In the genomic region with DNA sequence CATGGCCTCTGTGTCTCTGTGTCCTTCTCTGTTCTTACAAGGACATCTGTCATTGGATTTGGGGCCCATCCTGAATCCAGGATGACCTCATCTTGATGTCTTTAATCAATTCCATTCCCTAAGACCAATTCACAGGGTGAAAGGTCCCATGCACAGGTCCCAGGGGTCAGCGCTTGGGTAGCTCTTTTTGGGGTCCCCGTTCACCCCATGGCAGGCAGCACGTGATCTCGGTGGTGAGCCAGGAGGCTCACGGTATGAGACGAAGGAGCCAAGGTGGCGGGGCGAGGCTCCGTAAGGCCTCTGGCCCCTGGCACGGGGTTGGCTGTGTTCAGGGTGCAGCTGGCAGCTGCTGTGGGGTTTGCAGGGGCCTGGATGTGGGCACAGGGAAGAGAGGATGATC, we compare ENCODE assay signal across 28 cellular contexts. TPM values are rescaled to one million over a fixed set of nuclear protein-coding genes. Genes with fewer than 3 reads are reported as not detected.
"Had no signal": no experiment of that assay in that cellular context is flagged by ENCODE, and none has a peak within 500 bp of the region (broad histone marks: within the 10 kb centered on the region; RNA-seq: fewer than 3 reads in every experiment).

No MANE protein-coding gene starts in this region.

- H3K9me3 ChIP-seq: adrenal gland, body of pancreas, colonic mucosa, esophagus muscularis mucosa, gastrocnemius medialis, heart right ventricle had no signal

- ATAC-seq: activated CD4-positive, alpha-beta T cell treated with anti-CD3 and anti-CD28 coated beads for 36 hours; activated naive CD8-positive, alpha-beta T cell treated with anti-CD3 and anti-CD28 coated beads, Interleukin-2, amount 50 U/mL, for 24 hours; activated T-cell treated with anti-CD3 and anti-CD28 coated beads, Interleukin-2, amount 50 U/mL, for 72 hours; body of pancreas; foreskin keratinocyte; gastrocnemius medialis; heart right ventricle had no signal

- H3K36me3 Mint-ChIP-seq: activated CD4-positive, alpha-beta memory T cell treated with anti-CD3 and anti-CD28 coated beads for 36 hours; activated naive CD8-positive, alpha-beta T cell treated with anti-CD3 and anti-CD28 coated beads for 36 hours had no signal

- H3K36me3 ChIP-seq: adrenal gland, colonic mucosa, esophagus muscularis mucosa, gastrocnemius medialis, heart right ventricle had no signal

- H3K4me3 ChIP-seq: adrenal gland, body of pancreas, colonic mucosa, esophagus muscularis mucosa, gastrocnemius medialis, heart right ventricle had no signal

- H3K27me3 ChIP-seq: body of pancreas, colonic mucosa had no signal

- H3K4me1 ChIP-seq: adrenal gland, body of pancreas, colonic mucosa, foreskin keratinocyte, gastrocnemius medialis had no signal

- H3K27ac ChIP-seq: adrenal gland, body of pancreas, colonic mucosa, esophagus muscularis mucosa, foreskin keratinocyte, gastrocnemius medialis, heart right ventricle had no signal

- DNase-seq: activated CD4-positive, alpha-beta memory T cell treated with anti-CD3 and anti-CD28 coated beads for 36 hours; activated CD4-positive, alpha-beta T cell treated with anti-CD3 and anti-CD28 coated beads for 36 hours; activated CD4-positive, alpha-beta T cell treated with anti-CD3 and anti-CD28 coated beads, Interleukin-2, amount 10 ng/mL, durations not matched to agents 24 days and 14 days; activated CD4-positive, CD25-positive, alpha-beta regulatory T cell; activated CD4-positive, CD25-positive, alpha-beta regulatory T cell treated with anti-CD3 and anti-CD28 coated beads, Interleukin-2, amount 50 U/mL, for 72 hours; activated CD8-positive, alpha-beta memory T cell treated with anti-CD3 and anti-CD28 coated beads, Interleukin-2, amount 50 U/mL, for 48 hours; activated gamma-delta T cell; activated naive CD4-positive, alpha-beta T cell treated with anti-CD3 and anti-CD28 coated beads, Interleukin-2, amount 50 U/mL, for 16 hours; activated naive CD4-positive, alpha-beta T cell treated with Interleukin-2 at 50 U/mL for 16 hours; activated naive CD8-positive, alpha-beta T cell treated with anti-CD3 and anti-CD28 coated beads for 36 hours; activated naive CD8-positive, alpha-beta T cell treated with anti-CD3 and anti-CD28 coated beads, Interleukin-2, amount 50 U/mL, for 24 hours; activated T-cell treated with anti-CD3 and anti-CD28 coated beads for 4 hours; activated T-cell treated with anti-CD3 and anti-CD28 coated beads, Interleukin-2, amount 50 U/mL, for 24 hours; activated T-cell treated with anti-CD3 and anti-CD28 coated beads, Interleukin-2, amount 50 U/mL, for 72 hours; adrenal gland; amygdala; body of pancreas; caudate nucleus; colonic mucosa; effector CD8-positive, alpha-beta T cell; erythroblast; foreskin keratinocyte; gastrocnemius medialis; glutamatergic neuron; heart right ventricle; T-helper 1 cell; T-helper 2 cell had no signal

- H3K4me3 Mint-ChIP-seq: activated CD4-positive, alpha-beta memory T cell treated with anti-CD3 and anti-CD28 coated beads for 36 hours; activated CD4-positive, alpha-beta T cell treated with anti-CD3 and anti-CD28 coated beads for 36 hours; activated CD4-positive, alpha-beta T cell treated with anti-CD3 and anti-CD28 coated beads, Interleukin-2, amount 10 ng/mL, durations not matched to agents 24 days and 14 days; activated naive CD8-positive, alpha-beta T cell treated with anti-CD3 and anti-CD28 coated beads for 36 hours; activated naive CD8-positive, alpha-beta T cell treated with anti-CD3 and anti-CD28 coated beads, Interleukin-2, amount 50 U/mL, for 24 hours; activated T-cell treated with anti-CD3 and anti-CD28 coated beads, Interleukin-2, amount 50 U/mL, for 24 hours; activated T-cell treated with anti-CD3 and anti-CD28 coated beads, Interleukin-2, amount 50 U/mL, for 72 hours had no signal

- H3K9me3 Mint-ChIP-seq: activated naive CD8-positive, alpha-beta T cell treated with anti-CD3 and anti-CD28 coated beads for 36 hours; activated naive CD8-positive, alpha-beta T cell treated with anti-CD3 and anti-CD28 coated beads, Interleukin-2, amount 50 U/mL, for 24 hours; activated T-cell treated with anti-CD3 and anti-CD28 coated beads, Interleukin-2, amount 50 U/mL, for 24 hours had no signal

- H3K27ac Mint-ChIP-seq: activated CD4-positive, alpha-beta memory T cell treated with anti-CD3 and anti-CD28 coated beads for 36 hours; activated CD4-positive, alpha-beta T cell treated with anti-CD3 and anti-CD28 coated beads for 36 hours; activated CD4-positive, alpha-beta T cell treated with anti-CD3 and anti-CD28 coated beads, Interleukin-2, amount 10 ng/mL, durations not matched to agents 24 days and 14 days; activated naive CD8-positive, alpha-beta T cell treated with anti-CD3 and anti-CD28 coated beads for 36 hours; activated naive CD8-positive, alpha-beta T cell treated with anti-CD3 and anti-CD28 coated beads, Interleukin-2, amount 50 U/mL, for 24 hours; activated T-cell treated with anti-CD3 and anti-CD28 coated beads, Interleukin-2, amount 50 U/mL, for 24 hours; activated T-cell treated with anti-CD3 and anti-CD28 coated beads, Interleukin-2, amount 50 U/mL, for 72 hours had no signal

RNA-seq across cellular contexts. Expression of a gene that starts 41.4 kb away (rescaled TPM):
- total RNA-seq: activated CD4-positive, alpha-beta memory T cell treated with anti-CD3 and anti-CD28 coated beads for 36 hours; activated CD4-positive, alpha-beta T cell treated with anti-CD3 and anti-CD28 coated beads, Interleukin-2, amount 10 ng/mL, durations not matched to agents 24 days and 14 days had no signal
